In the genomic region with DNA sequence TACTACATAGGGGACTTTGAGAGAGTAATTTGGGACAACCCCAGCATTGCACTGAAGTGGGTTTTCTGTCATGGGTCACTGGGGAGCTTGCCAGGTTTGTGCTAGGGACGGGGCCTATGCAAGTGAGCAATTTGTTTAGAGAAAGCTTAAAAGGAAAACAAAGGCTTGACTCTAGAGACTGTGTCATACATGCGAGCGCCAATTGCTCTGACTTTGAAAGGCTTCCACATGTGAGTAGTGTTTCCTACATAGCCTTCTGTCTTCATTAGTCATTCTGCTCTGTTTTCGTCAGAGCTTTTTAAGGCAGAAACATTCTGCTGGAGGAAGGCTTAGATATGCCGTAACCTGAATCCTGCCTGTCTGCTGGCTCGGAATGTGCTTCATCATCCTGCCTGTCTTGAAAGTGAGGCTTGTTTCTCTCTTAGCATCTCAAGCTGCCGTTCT, we compare ENCODE assay signal across 9 cellular contexts. TPM values are rescaled to one million over a fixed set of nuclear protein-coding genes. Genes with fewer than 3 reads are reported as not detected.
DNase-seq lines count a peak whose midpoint lies in the region; ATAC-seq and TF ChIP-seq lines count a peak whose summit lies in the region.
"Had no signal": no experiment of that assay in that cellular context is flagged by ENCODE, and none has a peak within 500 bp of the region (broad histone marks: within the 10 kb centered on the region; RNA-seq: fewer than 3 reads in every experiment).

No MANE protein-coding gene starts in this region.

- H3K27me3 ChIP-seq in ascending aorta (no peaks in the 10 kb centered on the region), suprapubic skin (no peaks in the 10 kb centered on the region)
- no peaks in the 10 kb centered on the region for H3K27me3 ChIP-seq in naive thymus-derived CD4-positive, alpha-beta T cell (ENCODE audit: control insufficient read depth in 2 of 2, insufficient read depth in 2 of 2, low read length in 2 of 2)
- H3K27me3 ChIP-seq in effector memory CD4-positive, alpha-beta T cell (replicated peaks; ENCODE audit: control insufficient read depth, insufficient read depth, low read length, poor library complexity, severe bottlenecking) = no peaks in the 10 kb centered on the region
- H3K27me3 ChIP-seq: BLaER1 had no signal

- no peak for TF ChIP-seq EP300 in suprapubic skin (IDR thresholded peaks at IDR 0.05)

- no peak overlapping the region for H3K27ac Mint-ChIP-seq in naive thymus-derived CD4-positive, alpha-beta T cell

- H3K27me3 Mint-ChIP-seq in naive thymus-derived CD4-positive, alpha-beta T cell = no peaks in the 10 kb centered on the region

- H3K27ac ChIP-seq in ascending aorta = peak overlapping the region; percentile 89 to 91
- peak overlapping the region; percentile 7 for H3K27ac ChIP-seq in suprapubic skin
- no peak overlapping the region for H3K27ac ChIP-seq in naive thymus-derived CD4-positive, alpha-beta T cell (ENCODE audit: low read depth, low read length)
- H3K27ac ChIP-seq in effector memory CD4-positive, alpha-beta T cell (ENCODE audit: insufficient read depth, low read length, poor library complexity, severe bottlenecking) = no peak overlapping the region
- H3K27ac ChIP-seq: BLaER1 had no signal

- CTCF ChIA-PET in naive thymus-derived CD4-positive, alpha-beta T cell (lab: Charles Lee) = interaction anchor here (0.8 kb wide), 1 partner anchor 461 kb away, joined by 3 read pairs; no protein-coding TSS in a partner anchor

- 39% methylated on average over 7 of the region's 7 CpGs for WGBS in suprapubic skin

- POLR2A ChIA-PET in naive thymus-derived CD4-positive, alpha-beta T cell (lab: Charles Lee) = interaction anchor here (0.6 to 1.0 kb wide), 2 partner anchors 112 to 141 kb away, joined by 3 read pairs; no protein-coding TSS in a partner anchor

- DNase-seq in activated CD4-positive, CD25-positive, alpha-beta regulatory T cell treated with anti-CD3 and anti-CD28 coated beads, Interleukin-2, amount 50 U/mL, for 72 hours = no peak
- DNase-seq in ascending aorta (ENCODE audit: low spot score in 2 of 2) = peak; percentile 36 to 91
- DNase-seq in iPS-NIHi7 (ENCODE audit: extremely low spot score) = peak; percentile 58
- DNase-seq in suprapubic skin (ENCODE audit: low spot score in 2 of 2) = no peak
- no peak for DNase-seq in naive thymus-derived CD4-positive, alpha-beta T cell
- DNase-seq in effector memory CD4-positive, alpha-beta T cell = no peak

- TF ChIP-seq CTCF in ascending aorta (IDR thresholded peaks at IDR 0.05) (no peak), suprapubic skin (IDR thresholded peaks at IDR 0.05) (no peak)

- H3K9me3 Mint-ChIP-seq in naive thymus-derived CD4-positive, alpha-beta T cell = no peaks in the 10 kb centered on the region

- no peak for TF ChIP-seq POLR2A in suprapubic skin (IDR thresholded peaks at IDR 0.05)

- no peaks in the 10 kb centered on the region for H3K9me3 ChIP-seq in ascending aorta
- no peaks in the 10 kb centered on the region for H3K9me3 ChIP-seq in suprapubic skin
- no peaks in the 10 kb centered on the region for H3K9me3 ChIP-seq in naive thymus-derived CD4-positive, alpha-beta T cell (ENCODE audit: control insufficient read depth in 2 of 3, low read length in 3 of 3)
- H3K9me3 ChIP-seq in effector memory CD4-positive, alpha-beta T cell (ENCODE audit: control insufficient read depth, low read length) = no peaks in the 10 kb centered on the region
- H3K9me3 ChIP-seq: BLaER1 had no signal

- H3K36me3 Mint-ChIP-seq in naive thymus-derived CD4-positive, alpha-beta T cell = peaks cover 29 to 69% (median 47%) of the 10 kb centered on the region in 5 donors

- H3K4me3 Mint-ChIP-seq in naive thymus-derived CD4-positive, alpha-beta T cell = no peak overlapping the region

- intact Hi-C loops in ascending aorta (cut with DNase I) = loop anchor here (1.0 to 10.0 kb wide), 3 partner anchors 28 to 512 kb away; a partner anchor contains a TSS
- intact Hi-C loops in naive thymus-derived CD4-positive, alpha-beta T cell (cut with micrococcal nuclease) = loop anchor here in 1 of 2 donors (10.0 kb wide), 1 partner anchor 62 kb away; no protein-coding TSS in a partner anchor

- H3K36me3 ChIP-seq in ascending aorta = no peaks in the 10 kb centered on the region
- peaks cover 46% of the 10 kb centered on the region for H3K36me3 ChIP-seq in suprapubic skin
- peaks cover 3 to 62% (median 4%) of the 10 kb centered on the region in 3 experiments for H3K36me3 ChIP-seq in naive thymus-derived CD4-positive, alpha-beta T cell (ENCODE audit: control insufficient read depth in 2 of 3, insufficient read depth in 3 of 3, low read length in 3 of 3)
- peaks cover 22% of the 10 kb centered on the region for H3K36me3 ChIP-seq in effector memory CD4-positive, alpha-beta T cell (ENCODE audit: control insufficient read depth, insufficient read depth, low read length)

- H3K4me3 ChIP-seq in ascending aorta = no peak overlapping the region
- H3K4me3 ChIP-seq in suprapubic skin = no peak overlapping the region
- H3K4me3 ChIP-seq in naive thymus-derived CD4-positive, alpha-beta T cell (ENCODE audit: low read length) = no peak overlapping the region
- H3K4me3 ChIP-seq in effector memory CD4-positive, alpha-beta T cell (ENCODE audit: insufficient read depth, low read depth, low read length, poor library complexity, severe bottlenecking) = no peak overlapping the region
- H3K4me3 ChIP-seq: BLaER1 had no signal

- ATAC-seq in activated CD4-positive, CD25-positive, alpha-beta regulatory T cell treated with anti-CD3 and anti-CD28 coated beads, Interleukin-2, amount 50 U/mL, for 24 hours = peak; percentile 89 to 95
- no peak for ATAC-seq in HG02642 (IDR thresholded peaks at IDR 0.05; ENCODE audit: poor library complexity, unreplicated experiment)
- no peak for ATAC-seq in naive thymus-derived CD4-positive, alpha-beta T cell

- peaks cover 6 to 32% of the 10 kb centered on the region in 2 donors for H3K4me1 ChIP-seq in ascending aorta
- peaks cover 9% of the 10 kb centered on the region for H3K4me1 ChIP-seq in suprapubic skin
- no peaks in the 10 kb centered on the region for H3K4me1 ChIP-seq in naive thymus-derived CD4-positive, alpha-beta T cell (ENCODE audit: control insufficient read depth in 2 of 2, insufficient read depth in 2 of 2, low read length in 2 of 2)
- no peaks in the 10 kb centered on the region for H3K4me1 ChIP-seq in effector memory CD4-positive, alpha-beta T cell (ENCODE audit: control insufficient read depth, insufficient read depth, low read length, poor library complexity, severe bottlenecking)
- H3K4me1 ChIP-seq: BLaER1 had no signal

- peaks cover 0 to 19% (median 2%) of the 10 kb centered on the region in 7 donors for H3K4me1 Mint-ChIP-seq in naive thymus-derived CD4-positive, alpha-beta T cell

RNA-seq across cellular contexts. Expression of a gene that starts 28.4 kb away (rescaled TPM):
- total RNA-seq in ascending aorta (1.9 TPM), suprapubic skin (10 to 100 TPM in 1 of 4 donors, 1 to 10 TPM in 3; 2.6 to 10.4 (median 3.8) TPM)
- under 1 TPM in 4 of 5 experiments, not detected in 1; 0.24 to 0.94 (median 0.38) TPM for total RNA-seq in naive thymus-derived CD4-positive, alpha-beta T cell
- not detected for polyA plus RNA-seq in naive thymus-derived CD4-positive, alpha-beta T cell

RNA-seq across cellular contexts. Expression of a gene that starts 33.0 kb away (rescaled TPM):
- 4.4 TPM for total RNA-seq in ascending aorta
- total RNA-seq in suprapubic skin = 10 to 100 TPM; 23.7 to 34.8 (median 26.5) TPM
- total RNA-seq in naive thymus-derived CD4-positive, alpha-beta T cell = 10 to 100 TPM; 27.6 to 74.4 (median 35.2) TPM
- polyA plus RNA-seq in naive thymus-derived CD4-positive, alpha-beta T cell = 10 to 100 TPM in 1 of 2 donors, 1 to 10 TPM in 1; 9.1 to 10.1 TPM

Comparison
In these comparisons a context has a peak if more than half of its experiments do, and no peak if none do; other contexts are left out.
1. ATAC-seq: peak in activated CD4-positive, CD25-positive, alpha-beta regulatory T cell treated with anti-CD3 and anti-CD28 coated beads, Interleukin-2, amount 50 U/mL, for 24 hours (2 of 2); none in HG02642 (single experiment) and naive thymus-derived CD4-positive, alpha-beta T cell (single experiment).
2. DNase-seq: peak in ascending aorta (2 of 2) and iPS-NIHi7 (single experiment); none in activated CD4-positive, CD25-positive, alpha-beta regulatory T cell treated with anti-CD3 and anti-CD28 coated beads, Interleukin-2, amount 50 U/mL, for 72 hours (single experiment), suprapubic skin (0 of 2), naive thymus-derived CD4-positive, alpha-beta T cell (0 of 9) and effector memory CD4-positive, alpha-beta T cell (0 of 3).
3. H3K27ac ChIP-seq: peak in ascending aorta (2 of 2) and suprapubic skin (single experiment); none in naive thymus-derived CD4-positive, alpha-beta T cell (single experiment) and effector memory CD4-positive, alpha-beta T cell (single experiment).